In the genomic region with DNA sequence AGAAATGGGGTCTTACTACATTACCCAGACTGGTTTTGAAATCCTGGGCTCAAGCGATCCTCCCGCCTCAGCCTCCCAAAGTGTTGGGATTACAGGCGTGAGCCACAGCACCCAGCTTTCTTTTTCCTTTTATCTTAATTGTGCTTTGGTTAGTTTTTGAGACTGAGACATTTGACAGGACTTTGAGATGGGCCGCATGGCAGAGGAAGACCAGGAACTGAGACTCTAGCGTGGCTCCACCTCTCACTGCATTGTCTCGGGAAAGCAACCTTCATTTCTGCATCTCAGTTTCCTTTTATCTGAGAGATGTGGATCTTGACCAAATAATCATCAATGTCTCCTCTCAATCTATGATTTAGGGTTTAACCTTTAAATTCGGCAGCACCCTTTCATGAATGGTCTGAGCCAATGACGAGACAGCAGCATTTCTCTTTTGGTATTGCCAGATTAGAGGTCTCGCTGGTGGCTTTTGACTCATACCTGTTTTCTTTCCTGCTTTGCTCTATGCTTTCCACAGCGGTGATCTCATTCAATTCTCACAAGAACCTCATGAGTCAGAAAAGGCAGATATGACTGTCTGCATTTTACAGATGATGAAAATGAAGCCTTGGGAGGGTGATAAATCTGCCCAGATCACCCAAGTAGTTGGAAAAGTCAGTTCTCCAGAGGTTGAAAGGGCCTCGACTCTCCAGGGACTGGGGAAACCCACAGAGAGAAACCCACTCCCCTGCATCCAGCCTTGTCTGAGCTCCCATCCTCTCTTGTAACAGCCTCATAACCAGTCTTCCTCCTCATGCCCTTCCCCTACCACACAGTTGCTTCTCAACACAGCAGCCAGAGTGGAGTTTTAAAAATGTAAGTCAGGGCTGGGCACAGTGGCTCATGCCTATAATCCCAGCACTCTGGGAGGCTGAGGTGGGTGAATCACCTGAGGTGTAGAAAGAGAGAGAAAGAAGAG, we compare ENCODE assay signal across 1 cellular context.
TF ChIP-seq lines count a peak whose summit lies in the region.

No MANE protein-coding gene starts in this region.

TF ChIP-seq in HEK293, 187 proteins besides CTCF, POLR2A, EP300 and RAD21 (continued from another document):
- 0 out of 2 replicates have a peak, but pooled peaks have one; percentile 52 for TF ChIP-seq PRDM1 (tag by site-specific recombination; IDR thresholded peaks at IDR 0.05)
- no peak for TF ChIP-seq KLF16 (tag by site-specific recombination; IDR thresholded peaks at IDR 0.05)
- TF ChIP-seq ZNF341 (tag by site-specific recombination; IDR thresholded peaks at IDR 0.05; ENCODE audit: low read depth) = peak; percentile 86
- peak; percentile 59; the same call in 1 of the 2 replicates for TF ChIP-seq ZEB2 (tag by site-specific recombination; IDR thresholded peaks at IDR 0.05)
- TF ChIP-seq ZNF394 (tag by site-specific recombination; IDR thresholded peaks at IDR 0.05; ENCODE audit: borderline replicate concordance) = peak; percentile 26; the same call in 1 of the 2 replicates
- no peak for TF ChIP-seq ZNF623 (tag by site-specific recombination; IDR thresholded peaks at IDR 0.05)
- TF ChIP-seq GLIS1 (tag by site-specific recombination; IDR thresholded peaks at IDR 0.05) = peak; percentile 34
- TF ChIP-seq ZNF561 (tag by site-specific recombination; IDR thresholded peaks at IDR 0.05; ENCODE audit: borderline replicate concordance) = no peak
- no peak for TF ChIP-seq TRIM28 (IDR thresholded peaks at IDR 0.05; ENCODE audit: borderline replicate concordance, low read length)
- TF ChIP-seq ZNF629 (tag by site-specific recombination; IDR thresholded peaks at IDR 0.05) = peak; percentile 70
- TF ChIP-seq ZNF324 (tag by site-specific recombination; IDR thresholded peaks at IDR 0.05) = peak; percentile 41; the same call in 1 of the 2 replicates
- peak; percentile 21; the same call in 1 of the 2 replicates for TF ChIP-seq ZNF600 (tag by site-specific recombination; IDR thresholded peaks at IDR 0.05)
- TF ChIP-seq, protein P1, sequence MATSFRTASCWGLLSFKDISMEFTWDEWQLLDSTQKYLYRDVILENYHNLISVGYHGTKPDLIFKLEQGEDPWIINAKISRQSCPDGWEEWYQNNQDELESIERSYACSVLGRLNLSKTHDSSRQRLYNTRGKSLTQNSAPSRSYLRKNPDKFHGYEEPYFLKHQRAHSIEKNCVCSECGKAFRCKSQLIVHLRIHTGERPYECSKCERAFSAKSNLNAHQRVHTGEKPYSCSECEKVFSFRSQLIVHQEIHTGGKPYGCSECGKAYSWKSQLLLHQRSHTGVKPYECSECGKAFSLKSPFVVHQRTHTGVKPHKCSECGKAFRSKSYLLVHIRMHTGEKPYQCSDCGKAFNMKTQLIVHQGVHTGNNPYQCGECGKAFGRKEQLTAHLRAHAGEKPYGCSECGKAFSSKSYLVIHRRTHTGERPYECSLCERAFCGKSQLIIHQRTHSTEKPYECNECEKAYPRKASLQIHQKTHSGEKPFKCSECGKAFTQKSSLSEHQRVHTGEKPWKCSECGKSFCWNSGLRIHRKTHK (tag by site-specific recombination; IDR thresholded peaks at IDR 0.05) = no peak
